Comparison of ENCODE assay signal across 8 cellular contexts in the genomic region with DNA sequence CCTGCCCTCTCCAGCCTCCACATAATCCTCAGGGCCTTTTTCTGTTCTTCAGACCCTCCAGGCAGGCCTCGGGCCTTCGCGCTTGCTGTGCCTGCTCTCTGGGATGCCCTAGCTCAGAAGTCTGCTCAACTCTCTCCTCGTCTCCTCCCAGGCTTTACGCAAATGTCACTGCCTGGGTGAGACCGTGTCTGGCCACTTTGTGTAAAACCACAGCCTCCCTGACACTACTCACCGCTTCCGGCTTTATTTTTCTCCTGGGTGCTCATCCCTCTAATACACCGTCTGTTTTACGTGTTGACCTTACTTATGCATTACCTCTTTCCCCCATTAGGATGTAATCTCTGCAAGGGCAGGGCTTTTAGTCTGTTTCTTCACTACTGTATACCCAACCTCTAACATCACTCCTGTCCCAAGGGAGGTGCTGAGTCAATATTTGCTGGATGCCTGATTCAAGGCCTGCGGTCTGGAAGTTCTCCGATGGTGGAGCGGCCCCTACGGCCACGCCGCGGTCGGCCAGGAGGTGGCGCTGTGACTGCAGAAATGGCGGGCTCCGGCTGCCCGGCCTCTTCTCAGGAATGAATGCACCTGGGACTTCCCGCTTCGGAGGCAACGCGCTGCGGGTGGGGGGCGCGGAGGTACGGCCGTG.
DNase-seq lines count a peak whose midpoint lies in the region; ATAC-seq and TF ChIP-seq lines count a peak whose summit lies in the region.

No MANE protein-coding gene starts in this region.

- peak; percentile 94 for TF ChIP-seq CTCF in cardiac fibroblast (IDR thresholded peaks at IDR 0.05; ENCODE audit: low read depth, low read length)

- DNase-seq in DMS153 (lab: John Stamatoyannopoulos, UW) (peak; percentile 97), NCI-H2171 treated with DMSO at 0.1 percent for 48 hours (lab: John Stamatoyannopoulos, UW) (peak; percentile 66), cardiac fibroblast (ENCODE audit: low read depth in 2 of 2) (peak; percentile 97 to 100), islet precursor cell (peak; percentile 93)
- peak; percentile 14 to 58 (median 22) for DNase-seq in activated CD4-positive, CD25-positive, alpha-beta regulatory T cell (lab: John Stamatoyannopoulos, UW)
- DNase-seq in stimulated activated CD4-positive, alpha-beta T cell treated with anti-CD3 and anti-CD28 coated beads, Interleukin-1b, Interleukin-23, amount 100 ng/mL, for 1 hour (ENCODE audit: low read depth in 2 of 2): peak; percentile 16 to 62

- H3K4me3 ChIP-seq in cardiac fibroblast (replicated peaks in 1 of 2; ENCODE audit: low read depth in 2 of 2, low read length in 2 of 2): no peak overlapping the region

- ATAC-seq in HG02588 (IDR thresholded peaks at IDR 0.05; ENCODE audit: unreplicated experiment): peak; percentile 56
- ATAC-seq in HG03460 (IDR thresholded peaks at IDR 0.05; ENCODE audit: unreplicated experiment): no peak

Comparison
In these comparisons a context has a peak if more than half of its experiments do, and no peak if none do; other contexts are left out.
1. DNase-seq: peak in every context shown above with its lines; median percentile 98 in cardiac fibroblast; 97 in DMS153; 93 in islet precursor cell; 66 in NCI-H2171 treated with DMSO at 0.1 percent for 48 hours; 39 in stimulated activated CD4-positive, alpha-beta T cell treated with anti-CD3 and anti-CD28 coated beads, Interleukin-1b, Interleukin-23, amount 100 ng/mL, for 1 hour; 22 in activated CD4-positive, CD25-positive, alpha-beta regulatory T cell.